ENCODE assay signal across 30 cellular contexts in genomic region chr1:5519366-5520135, GRCh38.
"Had no signal": no experiment of that assay in that cellular context is flagged by ENCODE, and none has a peak within 500 bp of the region (broad histone marks: within the 10 kb centered on the region; RNA-seq: fewer than 3 reads in every experiment).

No MANE protein-coding gene starts in this region.

- H3K36me3 Mint-ChIP-seq: naive thymus-derived CD4-positive, alpha-beta T cell; neural progenitor cell; stimulated activated naive B cell treated with anti-CD40 and anti-IgM and Interleukin-4, amounts not matched to agents 10 μg/mL and 1 μg/mL and 100 μg/mL, for 72 hours had no signal

- H3K27ac ChIP-seq: heart right ventricle, hepatocyte, left lung, neural progenitor cell, neutrophil, ovary, right atrium auricular region, right lobe of liver, skin epidermis, stomach, suprapubic skin, thoracic aorta, tibial artery had no signal

- H3K4me3 ChIP-seq: heart right ventricle, hepatocyte, left lung, lung, mucosa of descending colon, neural progenitor cell, ovary, right atrium auricular region, right lobe of liver, skin epidermis, stomach, suprapubic skin, thoracic aorta, tibial artery had no signal

- H3K4me1 Mint-ChIP-seq: nephron progenitor cell, neural progenitor cell had no signal

- H3K36me3 ChIP-seq: heart right ventricle, left lung, neural progenitor cell, neutrophil, ovary, right atrium auricular region, right lobe of liver, stomach, suprapubic skin, thoracic aorta, tibial artery had no signal

- H3K4me1 ChIP-seq: heart right ventricle, left lung, neural progenitor cell, right atrium auricular region, right lobe of liver, suprapubic skin, tibial artery had no signal

- ATAC-seq: heart right ventricle; left cardiac atrium; left lung; mucosa of descending colon; naive thymus-derived CD4-positive, alpha-beta T cell; right lobe of liver; stimulated activated naive B cell treated with anti-CD40 and anti-IgM and Interleukin-4, amounts not matched to agents 10 μg/mL and 1 μg/mL and 100 μg/mL, for 72 hours; stimulated activated naive CD8-positive, alpha-beta T cell treated with anti-CD3 and anti-CD28 coated beads, Interleukin-15, Interleukin-2, amounts not matched to agents 100 U/mL and 50 U/mL, for 24 hours had no signal

- H3K4me3 Mint-ChIP-seq: naive thymus-derived CD4-positive, alpha-beta T cell; nephron progenitor cell; neural progenitor cell; stimulated activated naive B cell treated with anti-CD40 and anti-IgM and Interleukin-4, amounts not matched to agents 10 μg/mL and 1 μg/mL and 100 μg/mL, for 72 hours had no signal

- H3K9me3 ChIP-seq: heart right ventricle, left lung, mucosa of descending colon, neutrophil, ovary, right atrium auricular region, right lobe of liver, stomach, suprapubic skin, thoracic aorta, tibial artery had no signal

- H3K27me3 ChIP-seq: hepatocyte, neural progenitor cell, ovary, right atrium auricular region, right lobe of liver had no signal

- H3K27ac Mint-ChIP-seq: naive thymus-derived CD4-positive, alpha-beta T cell; nephron progenitor cell; neural progenitor cell; progenitor cell of endocrine pancreas; stimulated activated naive B cell treated with anti-CD40 and anti-IgM and Interleukin-4, amounts not matched to agents 10 μg/mL and 1 μg/mL and 100 μg/mL, for 72 hours had no signal

- DNase-seq: heart right ventricle; kidney glomerular epithelial cell; left cardiac atrium; left lung; mesendoderm; midbrain; mucosa of descending colon; naive thymus-derived CD4-positive, alpha-beta T cell; nephron progenitor cell; occipital lobe; ovary; right lobe of liver; stimulated activated CD4-positive, alpha-beta T cell treated with anti-CD3 and anti-CD28 coated beads, Interleukin-12 subunit alpha, Interleukin-12 subunit beta, amount 100 ng/mL, for 4 hours; stimulated activated CD4-positive, alpha-beta T cell treated with anti-CD3 and anti-CD28 coated beads, Interleukin-15, amount 100 ng/mL, for 24 hours; stimulated activated CD4-positive, alpha-beta T cell treated with anti-CD3 and anti-CD28 coated beads, Interleukin-2, amount 100 ng/mL, for 24 hours; stimulated activated CD4-positive, alpha-beta T cell treated with anti-CD3 and anti-CD28 coated beads, Interleukin-4, amount 100 ng/mL, for 1 hour; stimulated activated naive B cell treated with anti-CD40 and anti-IgM and Interleukin-4, amounts not matched to agents 10 μg/mL and 1 μg/mL and 100 μg/mL, for 72 hours; stimulated activated naive CD8-positive, alpha-beta T cell treated with anti-CD3 and anti-CD28 coated beads, Interleukin-15, Interleukin-2, amounts not matched to agents 100 U/mL and 50 U/mL, for 24 hours; stomach; tibial artery; trophoblast cell had no signal
